In the genomic region with DNA sequence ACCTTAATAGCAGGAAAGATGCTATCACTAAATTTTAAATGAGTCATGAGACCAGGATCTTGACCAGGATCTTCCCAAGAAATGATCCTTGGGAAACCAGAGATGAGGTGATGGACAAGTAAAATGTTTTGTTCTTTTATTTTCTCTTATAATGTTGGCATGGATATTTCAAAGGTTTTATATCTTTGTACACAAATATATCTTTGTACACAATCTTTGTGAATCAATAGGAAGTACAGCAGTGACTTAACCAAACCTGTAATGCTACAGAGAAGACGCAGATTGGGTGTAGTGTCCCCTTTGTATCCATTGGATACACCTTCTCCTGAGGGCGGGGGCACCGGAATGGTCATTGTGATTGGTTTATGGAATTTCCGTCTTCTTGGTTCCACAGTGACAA, we compare ENCODE assay signal across 17 cellular contexts.
DNase-seq lines count a peak whose midpoint lies in the region; ATAC-seq lines count a peak whose summit lies in the region.
"Had no signal": no experiment of that assay in that cellular context is flagged by ENCODE, and none has a peak within 500 bp of the region (broad histone marks: within the 10 kb centered on the region; RNA-seq: fewer than 3 reads in every experiment).

No MANE protein-coding gene starts in this region.

- DNase-seq in stimulated activated CD4-positive, alpha-beta T cell treated with anti-CD3 and anti-CD28 coated beads, Interleukin-2, amount 100 ng/mL, for 24 hours = no peak
- no peak for DNase-seq in MV-4-11 (lab: John Stamatoyannopoulos, UW)
- no peak for DNase-seq in G401 (ENCODE audit: low spot score)
- DNase-seq: H9, KBM-7, NCI-H1417, NCI-H187, NCI-H2107, NCI-H524, NCI-H82, SHP77 treated with DMSO at 0.1 percent for 48 hours, SK-N-SH had no signal

- H3K4me3 ChIP-seq in GM08714 (ENCODE audit: low read length) = peak overlapping the region; percentile 46; the same call in 1 of the 2 replicates

- in situ Hi-C loops in G401 (cut with HindIII; ENCODE audit: low sequenced_read_pairs) = no loop called here

- ATAC-seq in GM21381 (IDR thresholded peaks at IDR 0.05; ENCODE audit: unreplicated experiment) (peak; percentile 22), HG02678 (IDR thresholded peaks at IDR 0.05; ENCODE audit: unreplicated experiment) (peak; percentile 7), HG03432 (IDR thresholded peaks at IDR 0.05; ENCODE audit: unreplicated experiment) (peak; percentile 12), HG02973 (IDR thresholded peaks at IDR 0.05; ENCODE audit: unreplicated experiment) (no peak)
